In genomic region chr16:69107311-69107962, GRCh38 we compare ENCODE assay signal across 8 cellular contexts. TPM values are rescaled to one million over a fixed set of nuclear protein-coding genes. Genes with fewer than 3 reads are reported as not detected.
DNase-seq lines count a peak whose midpoint lies in the region; ATAC-seq and TF ChIP-seq lines count a peak whose summit lies in the region.

No MANE protein-coding gene starts in this region.

- peaks cover 20% of the 10 kb centered on the region for H3K4me1 Mint-ChIP-seq in T-helper 17 cell
- H3K4me1 Mint-ChIP-seq in progenitor cell of endocrine pancreas (ENCODE audit: low read depth) = peaks cover 8% of the 10 kb centered on the region

- peak; percentile 31 for TF ChIP-seq CTCF in progenitor cell of endocrine pancreas (IDR thresholded peaks at IDR 0.05; ENCODE audit: unreplicated experiment)

- H3K27me3 Mint-ChIP-seq in T-helper 17 cell = peaks cover 51% of the 10 kb centered on the region
- peaks cover 50% of the 10 kb centered on the region for H3K27me3 Mint-ChIP-seq in progenitor cell of endocrine pancreas

- peak; percentile 39 for DNase-seq in ELF-1 (ENCODE audit: low read depth, low spot score)
- no peak for DNase-seq in T-helper 17 cell
- DNase-seq in head of caudate nucleus = peak in 22 of 42 donors; percentile 8 to 61 (median 42)
- no peak for DNase-seq in progenitor cell of endocrine pancreas (ENCODE audit: low spot score, unreplicated experiment)
- DNase-seq in amygdala (lab: John Stamatoyannopoulos, UW) = no peak
- no peak for DNase-seq in NCI-H1694 (lab: John Stamatoyannopoulos, UW)

- peak overlapping the region; percentile 83 for H3K4me3 Mint-ChIP-seq in T-helper 17 cell
- peak overlapping the region; percentile 67 for H3K4me3 Mint-ChIP-seq in progenitor cell of endocrine pancreas (ENCODE audit: low read depth)

- intact Hi-C loops in head of caudate nucleus (cut with DNase I) = no loop called here

- H3K36me3 Mint-ChIP-seq in T-helper 17 cell (ENCODE audit: low read depth) = peaks cover 5% of the 10 kb centered on the region
- peaks cover 4% of the 10 kb centered on the region for H3K36me3 Mint-ChIP-seq in progenitor cell of endocrine pancreas (ENCODE audit: insufficient read depth)

- H3K27ac Mint-ChIP-seq in T-helper 17 cell (no peak overlapping the region), progenitor cell of endocrine pancreas (no peak overlapping the region)

- ATAC-seq in T-helper 17 cell = no peak
- no peak for ATAC-seq in HG02970 (IDR thresholded peaks at IDR 0.05; ENCODE audit: low FRiP score, unreplicated experiment)
- no peak for ATAC-seq in HG03457 (IDR thresholded peaks at IDR 0.05; ENCODE audit: unreplicated experiment)

- H3K9me3 Mint-ChIP-seq in progenitor cell of endocrine pancreas (ENCODE audit: low read depth) = no peaks in the 10 kb centered on the region

- no peaks in the 10 kb centered on the region for H3K9me3 ChIP-seq in T-helper 17 cell (ENCODE audit: control insufficient read depth, low read length, poor library complexity, severe bottlenecking)

RNA-seq across cellular contexts. Expression of gene HAS3, which starts 2.0 kb away (rescaled TPM):
- total RNA-seq in T-helper 17 cell = 1 to 10 TPM; 3.0 to 3.5 TPM
- 1.1 and 2.1 TPM in 2 replicates for total RNA-seq in progenitor cell of endocrine pancreas

RNA-seq across cellular contexts. Expression of gene CHTF8, which starts 25.0 kb away (rescaled TPM):
- total RNA-seq in T-helper 17 cell (10 to 100 TPM; 66.1 to 68.5 TPM), progenitor cell of endocrine pancreas (111 and 117 TPM in 2 replicates)

RNA-seq across cellular contexts. Expression of gene UTP4, which starts 25.0 kb away (rescaled TPM):
- 10 to 100 TPM; 29.4 to 47.2 TPM for total RNA-seq in T-helper 17 cell
- 51.4 and 54.2 TPM in 2 replicates for total RNA-seq in progenitor cell of endocrine pancreas

Comparison
In these comparisons a context has a peak if more than half of its experiments do, and no peak if none do; other contexts are left out.
1. DNase-seq: peak in ELF-1 (single experiment) and head of caudate nucleus (22 of 42); none in T-helper 17 cell (0 of 3), progenitor cell of endocrine pancreas (single experiment), amygdala (0 of 56) and NCI-H1694 (single experiment).